ENCODE assay signal across 14 cellular contexts in the genomic region with DNA sequence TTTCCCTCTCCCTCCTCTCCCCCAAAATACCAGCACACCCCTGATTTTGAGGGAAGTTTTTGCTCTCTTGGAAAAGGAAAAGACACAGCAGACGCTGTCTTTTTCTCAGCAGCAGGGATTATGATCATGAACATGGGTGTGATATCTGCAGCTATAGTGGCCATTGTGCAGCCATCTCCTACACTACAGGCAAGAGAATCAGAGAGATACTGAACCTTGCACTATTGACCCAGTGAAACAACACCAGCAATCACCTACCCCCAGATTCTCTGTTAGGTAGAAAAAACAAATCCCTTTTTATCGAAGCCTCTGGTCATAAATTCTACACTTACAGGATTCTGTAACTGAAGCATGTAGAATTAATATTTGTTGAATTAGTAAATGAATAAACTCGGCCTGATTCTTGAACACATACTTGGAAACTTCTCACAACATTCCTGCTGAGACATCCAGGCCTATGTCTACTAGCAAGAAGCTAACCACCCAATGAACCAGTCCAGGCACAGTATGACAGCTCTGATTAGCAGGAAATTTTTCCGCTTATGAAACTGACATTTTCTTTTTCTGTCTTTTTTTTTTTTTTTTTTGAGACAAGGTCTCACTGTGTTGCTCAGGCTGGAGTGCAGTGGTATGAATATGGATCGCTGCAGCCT.
"Had no signal": no experiment of that assay in that cellular context is flagged by ENCODE, and none has a peak within 500 bp of the region (broad histone marks: within the 10 kb centered on the region; RNA-seq: fewer than 3 reads in every experiment).

No MANE protein-coding gene starts in this region.

- ATAC-seq: activated CD8-positive, alpha-beta memory T cell treated with anti-CD3 and anti-CD28 coated beads, Interleukin-2, amount 10 ng/mL, durations not matched to agents 7 days and 5 days; activated naive CD4-positive, alpha-beta T cell treated with anti-CD3 and anti-CD28 coated beads, Interleukin-2, amount 50 U/mL, for 72 hours; left lung; stimulated activated effector memory CD8-positive, alpha-beta T cell treated with anti-CD3 and anti-CD28 coated beads, Interleukin-12 subunit alpha, Interleukin-12 subunit beta, amount 100 ng/mL, for 72 hours had no signal

- H3K9me3 ChIP-seq: breast epithelium, left lung, ovary, transverse colon had no signal

- H3K36me3 ChIP-seq: breast epithelium, left lung, ovary, transverse colon had no signal

- H3K4me3 ChIP-seq: breast epithelium, dorsolateral prefrontal cortex, left lung, ovary, skin epidermis, transverse colon had no signal

- H3K4me1 ChIP-seq: breast epithelium had no signal

- H3K27me3 ChIP-seq: breast epithelium, dorsolateral prefrontal cortex, ovary, transverse colon had no signal

- H3K27ac ChIP-seq: breast epithelium, dorsolateral prefrontal cortex, left lung, ovary, skin epidermis, transverse colon had no signal

- DNase-seq: activated CD8-positive, alpha-beta memory T cell treated with anti-CD3 and anti-CD28 coated beads, Interleukin-2, amount 10 ng/mL, durations not matched to agents 7 days and 5 days; activated effector memory CD4-positive, alpha-beta T cell treated with anti-CD3 and anti-CD28 coated beads, Interleukin-2, amount 50 U/mL, for 16 hours; activated T-cell treated with anti-CD3 and anti-CD28 coated beads, Interleukin-2, amount 50 U/mL, for 24 hours; immature natural killer cell; left lung; mesendoderm; ovary; substantia nigra; transverse colon had no signal
